In genomic region chr13:105974380-105974779, GRCh38 we compare ENCODE assay signal across 1 cellular context.
TF ChIP-seq lines count a peak whose summit lies in the region.

No MANE protein-coding gene starts in this region.

TF ChIP-seq in HEK293, 187 proteins besides CTCF, POLR2A, EP300 and RAD21 (continued from another document):
- TF ChIP-seq ZBTB11 (tag by site-specific recombination; conservative IDR thresholded peaks at IDR 0.05; ENCODE audit: low read depth) (peak; percentile 54), ZNF24 (tag by site-specific recombination; IDR thresholded peaks at IDR 0.05) (no peak), ZNF529 (tag by site-specific recombination; IDR thresholded peaks at IDR 0.05; ENCODE audit: insufficient replicate concordance) (peak; percentile 56), ZBTB7A (tag by site-specific recombination; IDR thresholded peaks at IDR 0.05; ENCODE audit: low read depth) (no peak), ZNF433 (tag by site-specific recombination; IDR thresholded peaks at IDR 0.05; ENCODE audit: low read depth) (peak; percentile 56; the same call in 1 of the 2 replicates), ZBTB8A (tag by site-specific recombination; IDR thresholded peaks at IDR 0.05) (peak; percentile 67), ZNF518A (tag by site-specific recombination; conservative IDR thresholded peaks at IDR 0.05; ENCODE audit: low read depth) (peak; percentile 71; the same call in 1 of the 2 replicates), ZNF558 (tag by site-specific recombination; IDR thresholded peaks at IDR 0.05) (0 out of 2 replicates have a peak, but pooled peaks have one; percentile 35), ZNF114 (tag by site-specific recombination; IDR thresholded peaks at IDR 0.05) (no peak), ZNF341 (tag by site-specific recombination; IDR thresholded peaks at IDR 0.05; ENCODE audit: low read depth) (0 out of 2 replicates have a peak, but pooled peaks have one; percentile 12), ZNF510 (tag by site-specific recombination; IDR thresholded peaks at IDR 0.05; ENCODE audit: insufficient replicate concordance) (peak; percentile 58), ZNF223 (tag by site-specific recombination; IDR thresholded peaks at IDR 0.05) (0 out of 2 replicates have a peak, but pooled peaks have one; percentile 51), ZNF140 (tag by site-specific recombination; IDR thresholded peaks at IDR 0.05) (peak; percentile 83; the same call in 1 of the 2 replicates), ZNF629 (tag by site-specific recombination; IDR thresholded peaks at IDR 0.05) (0 out of 2 replicates have a peak, but pooled peaks have one; percentile 15), PRDM10 (tag by site-specific recombination; IDR thresholded peaks at IDR 0.05) (no peak), ZNF394 (tag by site-specific recombination; IDR thresholded peaks at IDR 0.05; ENCODE audit: borderline replicate concordance) (peak; percentile 85; the same call in 1 of the 2 replicates), ZNF202 (tag by site-specific recombination; IDR thresholded peaks at IDR 0.05; ENCODE audit: borderline replicate concordance) (peak; percentile 73; the same call in 1 of the 2 replicates)
